In the genomic region with DNA sequence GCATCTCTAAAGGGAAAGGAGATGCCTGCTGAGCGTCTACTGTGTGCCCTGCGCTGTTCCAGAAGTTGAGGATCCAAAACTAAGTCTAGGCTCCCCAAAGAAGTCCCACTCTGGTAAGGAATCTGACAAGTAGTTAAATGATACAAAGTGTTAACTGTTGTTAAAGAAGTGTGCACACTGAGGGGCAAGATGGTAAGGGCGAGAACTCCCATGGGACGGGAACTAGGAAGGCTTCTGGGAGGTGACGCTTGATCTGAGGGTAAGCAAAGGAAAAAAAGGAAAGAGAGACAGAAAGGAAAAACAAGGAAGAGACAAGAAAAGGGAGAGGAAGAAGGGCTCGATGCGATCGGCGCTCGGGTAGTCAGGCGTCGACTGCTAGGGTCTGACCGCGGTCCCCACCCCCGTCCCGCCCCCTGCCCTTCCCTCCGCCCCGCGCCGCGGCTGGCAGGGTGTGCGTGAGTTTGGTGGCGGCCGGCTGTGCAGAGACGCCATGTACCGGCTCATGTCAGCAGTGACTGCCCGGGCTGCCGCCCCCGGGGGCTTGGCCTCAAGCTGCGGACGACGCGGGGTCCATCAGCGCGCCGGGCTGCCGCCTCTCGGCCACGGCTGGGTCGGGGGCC, we compare ENCODE assay signal across 8 cellular contexts. TPM values are rescaled to one million over a fixed set of nuclear protein-coding genes. Genes with fewer than 3 reads are reported as not detected.
A peak's percentile ranks its signal among the peaks of the same experiment; 100 is the strongest.
DNase-seq lines count a peak whose midpoint lies in the region; ATAC-seq, FAIRE-seq and TF ChIP-seq lines count a peak whose summit lies in the region.

Gene LACTB, plus strand, starts transcription at position 480 of the 620 bp plus-strand sequence. Its CDS starts 11 bp downstream, at position 491.

- no peak for FAIRE-seq in kidney (lab: Jason Lieb, UNC)

- peak; percentile 64 for DNase-seq in AG04450 (ENCODE audit: low read depth, low spot score)
- DNase-seq in NCI-H446 treated with DMSO at 0.1 percent for 48 hours (lab: John Stamatoyannopoulos, UW), result peak; percentile 50
- DNase-seq in activated CD4-positive, alpha-beta T cell treated with anti-CD3 and anti-CD28 coated beads for 36 hours, result peak; percentile 91
- DNase-seq in chondrocyte (ENCODE audit: low spot score), result peak; percentile 94
- peak; percentile 96 for DNase-seq in kidney
- DNase-seq in stimulated activated CD4-positive, alpha-beta T cell treated with anti-CD3 and anti-CD28 coated beads, Interleukin-15, amount 100 ng/mL, for 24 hours, result peak; percentile 86

- POLR2A ChIA-PET in AG04450 (lab: Yijun Ruan, JAX), result interaction anchor here (0.6 kb wide), 1 partner anchor 146 kb away, joined by 6 read pairs; no protein-coding TSS in a partner anchor
- POLR2A ChIA-PET in activated CD4-positive, alpha-beta T cell treated with anti-CD3 and anti-CD28 coated beads for 36 hours (lab: Charles Lee), result interaction anchor here (0.6 kb wide), 1 partner anchor 1003 kb away, joined by 4 read pairs; no protein-coding TSS in a partner anchor

- peak; percentile 79 for ATAC-seq in GM18907 (IDR thresholded peaks at IDR 0.05; ENCODE audit: unreplicated experiment)
- ATAC-seq in HG03139 (IDR thresholded peaks at IDR 0.05; ENCODE audit: unreplicated experiment), result peak; percentile 55
- peak; percentile 90 for ATAC-seq in activated CD4-positive, alpha-beta T cell treated with anti-CD3 and anti-CD28 coated beads for 36 hours

- peak within 1 kb of the TSS; percentile 92 for H3K4me3 Mint-ChIP-seq in activated CD4-positive, alpha-beta T cell treated with anti-CD3 and anti-CD28 coated beads for 36 hours
- peak within 1 kb of the TSS; percentile 77 for H3K4me3 Mint-ChIP-seq in chondrocyte (ENCODE audit: unreplicated experiment)

- H3K27ac ChIP-seq in AG04450 (ENCODE audit: low read depth, low read length) (peak within 1 kb of the TSS; percentile 78), kidney (ENCODE audit: low read depth in 2 of 2, low read length in 2 of 2) (peak within 1 kb of the TSS; percentile 88 to 91)

- H3K36me3 ChIP-seq in kidney (ENCODE audit: control insufficient read depth in 1 of 2, insufficient read depth in 2 of 2, low read length in 2 of 2), result no peaks in the 10 kb centered on the region

- intact Hi-C loops in activated CD4-positive, alpha-beta T cell treated with anti-CD3 and anti-CD28 coated beads for 36 hours (cut with DNase I, micrococcal nuclease), result loop anchor here (1.0 to 5.0 kb wide), 10 partner anchors 35 to 976 kb away; partner anchors contain the start of genes RPS27L (in 2 of the 2), APH1B (in 1 of the 2), HERC1 (in 1 of the 2) and RAB8B (in 1 of the 2)
- intact Hi-C loops in kidney (cut with DNase I), result no loop called here

- CTCF ChIA-PET in AG04450 (lab: Charles Lee), result no interaction called here
- CTCF ChIA-PET in activated CD4-positive, alpha-beta T cell treated with anti-CD3 and anti-CD28 coated beads for 36 hours (lab: Charles Lee), result no interaction called here

- H3K27me3 ChIP-seq in AG04450 (ENCODE audit: control insufficient read depth, insufficient read depth, low read length), result no peaks in the 10 kb centered on the region

- H3K9me3 ChIP-seq in AG04450 (ENCODE audit: control insufficient read depth, insufficient read depth, low read length) (peaks cover 6% of the 10 kb centered on the region; the same call in 1 of the 2 replicates), kidney (ENCODE audit: control insufficient read depth in 1 of 2, low read length in 2 of 2) (no peaks in the 10 kb centered on the region)

- H3K27ac Mint-ChIP-seq in activated CD4-positive, alpha-beta T cell treated with anti-CD3 and anti-CD28 coated beads for 36 hours, result peak within 1 kb of the TSS; percentile 88
- peak within 1 kb of the TSS; percentile 93 for H3K27ac Mint-ChIP-seq in chondrocyte (ENCODE audit: unreplicated experiment)

- peaks cover 12% of the 10 kb centered on the region for H3K9me3 Mint-ChIP-seq in activated CD4-positive, alpha-beta T cell treated with anti-CD3 and anti-CD28 coated beads for 36 hours (ENCODE audit: low read depth)
- peaks cover 10% of the 10 kb centered on the region for H3K9me3 Mint-ChIP-seq in chondrocyte (ENCODE audit: low read depth)

- no peaks in the 10 kb centered on the region for H3K27me3 Mint-ChIP-seq in activated CD4-positive, alpha-beta T cell treated with anti-CD3 and anti-CD28 coated beads for 36 hours
- no peaks in the 10 kb centered on the region for H3K27me3 Mint-ChIP-seq in chondrocyte (ENCODE audit: low read depth)

- TF ChIP-seq CTCF in AG04450 (IDR thresholded peaks at IDR 0.05; ENCODE audit: low read depth, low read length) (no peak), chondrocyte (IDR thresholded peaks at IDR 0.05) (no peak), kidney (IDR thresholded peaks at IDR 0.05; ENCODE audit: borderline replicate concordance, extremely low read depth, insufficient read depth) (no peak)

- H3K36me3 Mint-ChIP-seq in activated CD4-positive, alpha-beta T cell treated with anti-CD3 and anti-CD28 coated beads for 36 hours (ENCODE audit: low read depth), result peaks cover 13% of the 10 kb centered on the region
- H3K36me3 Mint-ChIP-seq in chondrocyte (ENCODE audit: low read depth), result peaks cover 10% of the 10 kb centered on the region

- peaks cover 12% of the 10 kb centered on the region for H3K4me1 Mint-ChIP-seq in activated CD4-positive, alpha-beta T cell treated with anti-CD3 and anti-CD28 coated beads for 36 hours
- peaks cover 19% of the 10 kb centered on the region for H3K4me1 Mint-ChIP-seq in chondrocyte (ENCODE audit: low read depth)

- peak within 1 kb of the TSS; percentile 80 to 81 for H3K9ac ChIP-seq in kidney (ENCODE audit: low read length in 2 of 2)

- H3K4me3 ChIP-seq in AG04450 (ENCODE audit: low read depth, low read length), result peak within 1 kb of the TSS; percentile 79
- H3K4me3 ChIP-seq in kidney (ENCODE audit: low read length in 2 of 2), result peak within 1 kb of the TSS; percentile 87

- H3K4me1 ChIP-seq in kidney (ENCODE audit: control insufficient read depth in 1 of 2, insufficient read depth in 1 of 2, low read depth in 1 of 2, low read length in 2 of 2), result no peaks in the 10 kb centered on the region

RNA-seq across cellular contexts. Expression of gene LACTB, which starts in this region (rescaled TPM):
- 31.6 and 51.1 TPM in 2 replicates for polyA plus RNA-seq in AG04450 (2011; rRNA removed)
- polyA minus RNA-seq in AG04450 (2011; rRNA and poly(A)+ RNA removed), result 10.6 and 18.5 TPM in 2 replicates
- 10 to 100 TPM; 10.9 to 14.9 TPM for total RNA-seq in activated CD4-positive, alpha-beta T cell treated with anti-CD3 and anti-CD28 coated beads for 36 hours
- 19.4 to 22.4 TPM (median 20.7 TPM) in 3 replicates for total RNA-seq in chondrocyte
- 17.6 TPM for total RNA-seq in kidney
- 16.8 TPM for polyA plus RNA-seq in kidney (ENCODE audit: insufficient read depth, low read depth, low replicate concordance)

Comparison
In these comparisons a context has a peak if more than half of its experiments do, and no peak if none do; other contexts are left out.
1. Peak in every context shown above with its lines: DNase-seq, ATAC-seq, H3K4me3 ChIP-seq and H3K27ac ChIP-seq.